Comparison of ENCODE assay signal across 8 cellular contexts in the genomic region with DNA sequence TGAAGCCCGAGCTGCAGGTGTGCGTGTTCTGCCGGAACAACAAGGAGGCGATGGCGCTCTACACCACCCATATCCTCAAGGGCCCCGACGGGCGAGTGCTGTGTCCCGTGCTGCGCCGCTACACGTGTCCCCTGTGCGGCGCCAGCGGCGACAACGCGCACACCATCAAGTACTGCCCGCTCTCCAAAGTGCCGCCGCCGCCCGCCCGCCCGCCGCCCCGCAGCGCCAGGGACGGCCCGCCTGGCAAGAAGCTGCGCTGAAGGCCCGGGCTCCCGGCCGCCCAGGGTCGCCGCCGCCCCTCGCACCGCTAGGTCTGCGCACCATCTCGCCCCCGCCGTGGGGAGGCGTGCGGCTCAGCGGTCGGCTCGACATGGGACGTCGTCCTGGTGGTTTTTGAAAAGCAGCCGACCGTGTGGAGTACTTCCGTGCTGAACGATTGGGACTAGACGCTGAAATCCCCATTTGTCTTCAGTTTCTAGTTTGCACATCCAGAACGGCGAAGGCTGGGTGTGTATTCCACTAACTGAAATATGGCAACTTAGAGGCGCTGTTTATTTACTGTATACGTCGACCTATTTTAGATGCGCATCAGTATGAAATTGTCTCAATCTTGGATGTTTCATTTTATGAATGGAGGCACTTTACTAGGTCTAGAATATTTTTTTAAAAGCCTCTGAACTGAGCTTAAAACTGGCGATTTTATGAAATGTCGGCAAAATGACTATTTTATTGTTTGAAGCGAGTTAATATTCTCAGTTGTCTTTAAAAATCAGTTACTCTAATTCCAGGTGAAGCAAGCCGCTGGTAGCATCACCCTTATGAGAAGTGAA. TPM values are rescaled to one million over a fixed set of nuclear protein-coding genes. Genes with fewer than 3 reads are reported as not detected.
A peak's percentile ranks its signal among the peaks of the same experiment; 100 is the strongest.
DNase-seq lines count a peak whose midpoint lies in the region; ATAC-seq and TF ChIP-seq lines count a peak whose summit lies in the region.

No MANE protein-coding gene starts in this region.

- H3K27ac Mint-ChIP-seq in activated T-helper 2 cell treated with anti-CD3 and anti-CD28 coated beads, Interferon-gamma antibody, Interleukin-2, Interleukin-4, amounts not matched to agents 10 μg/mL and 5 μg/mL and 100 μg/mL, durations not matched to agents 14 hours and 24 hours and 36 hours, result no peak overlapping the region

- peaks cover 15% of the 10 kb centered on the region for H3K27me3 Mint-ChIP-seq in activated T-helper 2 cell treated with anti-CD3 and anti-CD28 coated beads, Interferon-gamma antibody, Interleukin-2, Interleukin-4, amounts not matched to agents 10 μg/mL and 5 μg/mL and 100 μg/mL, durations not matched to agents 14 hours and 24 hours and 36 hours (ENCODE audit: low read depth)

- in situ Hi-C loops in Caki2 (cut with HindIII; ENCODE audit: low pct_unique_long_range_greater_than_20kb, low sequenced_read_pairs), result no loop called here

- no peaks in the 10 kb centered on the region for H3K27me3 ChIP-seq in rectal smooth muscle tissue (ENCODE audit: control insufficient read depth, insufficient read depth, low read length)

- intact Hi-C loops in activated T-helper 2 cell treated with anti-CD3 and anti-CD28 coated beads, Interferon-gamma antibody, Interleukin-2, Interleukin-4, amounts not matched to agents 10 μg/mL and 5 μg/mL and 100 μg/mL, durations not matched to agents 14 hours and 24 hours and 36 hours (cut with micrococcal nuclease), result loop anchor here (2.0 kb wide), 2 partner anchors 50 to 276 kb away; partner anchors contain the start of genes CACUL1 and EIF3A

- peak; percentile 58 for DNase-seq in Caki2 (ENCODE audit: low read depth)
- DNase-seq in activated T-helper 2 cell treated with anti-CD3 and anti-CD28 coated beads, Interferon-gamma antibody, Interleukin-2, Interleukin-4, amounts not matched to agents 10 μg/mL and 5 μg/mL and 100 μg/mL, durations not matched to agents 14 hours and 24 hours and 36 hours (ENCODE audit: low spot score), result peak; percentile 57
- peak; percentile 27 for DNase-seq in globus pallidus (ENCODE audit: low spot score)
- no peak for DNase-seq in KG1 (lab: John Stamatoyannopoulos, UW)

- H3K4me3 ChIP-seq in rectal smooth muscle tissue (ENCODE audit: low read length), result peak overlapping the region; percentile 44

- H3K9ac ChIP-seq in rectal smooth muscle tissue (ENCODE audit: low read length), result no peak overlapping the region

- H3K4me1 ChIP-seq in rectal smooth muscle tissue (ENCODE audit: control insufficient read depth, insufficient read depth, low read length), result peaks cover 4% of the 10 kb centered on the region

- H3K36me3 Mint-ChIP-seq in activated T-helper 2 cell treated with anti-CD3 and anti-CD28 coated beads, Interferon-gamma antibody, Interleukin-2, Interleukin-4, amounts not matched to agents 10 μg/mL and 5 μg/mL and 100 μg/mL, durations not matched to agents 14 hours and 24 hours and 36 hours (ENCODE audit: low read depth), result peaks cover 28% of the 10 kb centered on the region

- H3K4me1 Mint-ChIP-seq in activated T-helper 2 cell treated with anti-CD3 and anti-CD28 coated beads, Interferon-gamma antibody, Interleukin-2, Interleukin-4, amounts not matched to agents 10 μg/mL and 5 μg/mL and 100 μg/mL, durations not matched to agents 14 hours and 24 hours and 36 hours (ENCODE audit: low read depth), result peaks cover 13% of the 10 kb centered on the region

- H3K27ac ChIP-seq in rectal smooth muscle tissue (ENCODE audit: low read depth, low read length), result no peak overlapping the region

- peak; percentile 44 for ATAC-seq in GM19328 (IDR thresholded peaks at IDR 0.05; ENCODE audit: unreplicated experiment)
- ATAC-seq in HG03378 (IDR thresholded peaks at IDR 0.05; ENCODE audit: unreplicated experiment), result peak; percentile 57

- H3K4me3 Mint-ChIP-seq in activated T-helper 2 cell treated with anti-CD3 and anti-CD28 coated beads, Interferon-gamma antibody, Interleukin-2, Interleukin-4, amounts not matched to agents 10 μg/mL and 5 μg/mL and 100 μg/mL, durations not matched to agents 14 hours and 24 hours and 36 hours (ENCODE audit: low read depth), result peak overlapping the region; percentile 61

- no peaks in the 10 kb centered on the region for H3K9me3 Mint-ChIP-seq in activated T-helper 2 cell treated with anti-CD3 and anti-CD28 coated beads, Interferon-gamma antibody, Interleukin-2, Interleukin-4, amounts not matched to agents 10 μg/mL and 5 μg/mL and 100 μg/mL, durations not matched to agents 14 hours and 24 hours and 36 hours

- peaks cover 10% of the 10 kb centered on the region for H3K36me3 ChIP-seq in rectal smooth muscle tissue (ENCODE audit: control insufficient read depth, insufficient read depth, low read length)

TF ChIP-seq in PFSK-1, 5 proteins besides CTCF, POLR2A, EP300 and RAD21:
- TF ChIP-seq, protein P1, sequence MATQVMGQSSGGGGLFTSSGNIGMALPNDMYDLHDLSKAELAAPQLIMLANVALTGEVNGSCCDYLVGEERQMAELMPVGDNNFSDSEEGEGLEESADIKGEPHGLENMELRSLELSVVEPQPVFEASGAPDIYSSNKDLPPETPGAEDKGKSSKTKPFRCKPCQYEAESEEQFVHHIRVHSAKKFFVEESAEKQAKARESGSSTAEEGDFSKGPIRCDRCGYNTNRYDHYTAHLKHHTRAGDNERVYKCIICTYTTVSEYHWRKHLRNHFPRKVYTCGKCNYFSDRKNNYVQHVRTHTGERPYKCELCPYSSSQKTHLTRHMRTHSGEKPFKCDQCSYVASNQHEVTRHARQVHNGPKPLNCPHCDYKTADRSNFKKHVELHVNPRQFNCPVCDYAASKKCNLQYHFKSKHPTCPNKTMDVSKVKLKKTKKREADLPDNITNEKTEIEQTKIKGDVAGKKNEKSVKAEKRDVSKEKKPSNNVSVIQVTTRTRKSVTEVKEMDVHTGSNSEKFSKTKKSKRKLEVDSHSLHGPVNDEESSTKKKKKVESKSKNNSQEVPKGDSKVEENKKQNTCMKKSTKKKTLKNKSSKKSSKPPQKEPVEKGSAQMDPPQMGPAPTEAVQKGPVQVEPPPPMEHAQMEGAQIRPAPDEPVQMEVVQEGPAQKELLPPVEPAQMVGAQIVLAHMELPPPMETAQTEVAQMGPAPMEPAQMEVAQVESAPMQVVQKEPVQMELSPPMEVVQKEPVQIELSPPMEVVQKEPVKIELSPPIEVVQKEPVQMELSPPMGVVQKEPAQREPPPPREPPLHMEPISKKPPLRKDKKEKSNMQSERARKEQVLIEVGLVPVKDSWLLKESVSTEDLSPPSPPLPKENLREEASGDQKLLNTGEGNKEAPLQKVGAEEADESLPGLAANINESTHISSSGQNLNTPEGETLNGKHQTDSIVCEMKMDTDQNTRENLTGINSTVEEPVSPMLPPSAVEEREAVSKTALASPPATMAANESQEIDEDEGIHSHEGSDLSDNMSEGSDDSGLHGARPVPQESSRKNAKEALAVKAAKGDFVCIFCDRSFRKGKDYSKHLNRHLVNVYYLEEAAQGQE (IDR thresholded peaks at IDR 0.05; ENCODE audit: insufficient read depth in 1 of 2, low read depth in 2 of 2, low read length in 2 of 2), result no peak
- TF ChIP-seq POLR2AphosphoS5 (IDR thresholded peaks at IDR 0.05; ENCODE audit: low read depth, low read length) (peak; percentile 34; the same call in 1 of the 2 replicates), FOXP2 (optimal IDR thresholded peaks at IDR 0.05; ENCODE audit: borderline replicate concordance, extremely low read depth, extremely low read length, insufficient read depth) (peak; percentile 16), TAF1 (IDR thresholded peaks at IDR 0.05; ENCODE audit: borderline replicate concordance, insufficient read depth, low read length) (no peak), SIN3A (IDR thresholded peaks at IDR 0.05; ENCODE audit: borderline replicate concordance, insufficient read depth, low read length) (peak; percentile 9; the same call in 1 of the 2 replicates)

RNA-seq across cellular contexts. Expression of gene NANOS1, which starts 1.1 kb away (rescaled TPM):
- 22.5 and 27.9 TPM in 2 replicates for total RNA-seq in Caki2 (2014; rRNA removed; shearing (Covaris generic); ENCODE audit: low replicate concordance)
- 1.7 TPM for polyA plus RNA-seq in PFSK-1 (2012; ENCODE audit: insufficient read length, low read depth)
- total RNA-seq in activated T-helper 2 cell treated with anti-CD3 and anti-CD28 coated beads, Interferon-gamma antibody, Interleukin-2, Interleukin-4, amounts not matched to agents 10 μg/mL and 5 μg/mL and 100 μg/mL, durations not matched to agents 14 hours and 24 hours and 36 hours, result 0.62 and 0.90 TPM in 2 replicates

RNA-seq across cellular contexts. Expression of gene EIF3A, which starts 50.0 kb away (rescaled TPM):
- total RNA-seq in Caki2 (2014; rRNA removed; shearing (Covaris generic); ENCODE audit: low replicate concordance), result 26.5 and 36.2 TPM in 2 replicates
- 108 TPM for polyA plus RNA-seq in PFSK-1 (2012; ENCODE audit: insufficient read length, low read depth)
- 161 and 164 TPM in 2 replicates for total RNA-seq in activated T-helper 2 cell treated with anti-CD3 and anti-CD28 coated beads, Interferon-gamma antibody, Interleukin-2, Interleukin-4, amounts not matched to agents 10 μg/mL and 5 μg/mL and 100 μg/mL, durations not matched to agents 14 hours and 24 hours and 36 hours

Comparison
In these comparisons a context has a peak if more than half of its experiments do, and no peak if none do; other contexts are left out.
1. RNA of gene NANOS1, which starts 1.1 kb away (total RNA-seq): 22.5 to 27.9 TPM in Caki2; 0.62 to 0.90 TPM in activated T-helper 2 cell treated with anti-CD3 and anti-CD28 coated beads, Interferon-gamma antibody, Interleukin-2, Interleukin-4, amounts not matched to agents 10 μg/mL and 5 μg/mL and 100 μg/mL, durations not matched to agents 14 hours and 24 hours and 36 hours; every median in the first group is over 10 times any median in the second.